17 cellular contexts compared by ENCODE assay signal in the genomic region with DNA sequence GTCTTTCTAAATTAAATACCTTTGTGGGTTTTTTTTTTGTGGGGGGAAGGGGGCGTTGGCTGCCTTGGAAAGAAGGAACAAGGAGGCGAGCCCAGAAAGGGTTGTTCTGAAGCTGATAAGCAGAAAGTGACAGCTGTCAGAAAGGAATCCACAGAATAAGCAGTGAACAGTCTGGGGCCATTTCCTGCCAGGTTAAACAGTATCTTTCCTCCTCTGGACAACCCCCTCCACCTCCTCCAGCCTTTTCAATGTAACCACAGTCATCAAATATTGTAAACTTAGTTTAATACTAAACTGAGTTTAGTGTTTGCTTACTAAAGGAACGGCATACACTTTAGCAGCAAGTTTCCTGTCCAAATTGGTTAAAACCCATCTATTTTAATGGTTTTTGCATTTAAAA.
"Had no signal": no experiment of that assay in that cellular context is flagged by ENCODE, and none has a peak within 500 bp of the region (broad histone marks: within the 10 kb centered on the region; RNA-seq: fewer than 3 reads in every experiment).

No MANE protein-coding gene starts in this region.

- H3K4me3 ChIP-seq: adrenal gland, body of pancreas, left ventricle myocardium inferior, tibial nerve had no signal

- H3K9me3 Mint-ChIP-seq: immature natural killer cell had no signal

- H3K36me3 Mint-ChIP-seq: stimulated activated effector memory CD8-positive, alpha-beta T cell treated with anti-CD3 and anti-CD28 coated beads, Interleukin-12 subunit alpha, Interleukin-12 subunit beta, amount 100 ng/mL, for 72 hours had no signal

- H3K27ac Mint-ChIP-seq: immature natural killer cell; stimulated activated effector memory CD8-positive, alpha-beta T cell treated with anti-CD3 and anti-CD28 coated beads, Interleukin-12 subunit alpha, Interleukin-12 subunit beta, amount 100 ng/mL, for 72 hours; T-helper 2 cell treated with Interferon-gamma antibody and Interleukin-4, amounts not matched to agents 5 μg/mL and 100 μg/mL, for 36 hours had no signal

- H3K4me3 Mint-ChIP-seq: central memory CD8-positive, alpha-beta T cell; immature natural killer cell; stimulated activated effector memory CD8-positive, alpha-beta T cell treated with anti-CD3 and anti-CD28 coated beads, Interleukin-12 subunit alpha, Interleukin-12 subunit beta, amount 100 ng/mL, for 72 hours; T-helper 2 cell treated with Interferon-gamma antibody and Interleukin-4, amounts not matched to agents 5 μg/mL and 100 μg/mL, for 36 hours had no signal

- H3K27me3 Mint-ChIP-seq: central memory CD8-positive, alpha-beta T cell had no signal

- H3K4me1 ChIP-seq: adrenal gland, tibial nerve had no signal

- H3K4me1 Mint-ChIP-seq: central memory CD8-positive, alpha-beta T cell; immature natural killer cell; stimulated activated effector memory CD8-positive, alpha-beta T cell treated with anti-CD3 and anti-CD28 coated beads, Interleukin-12 subunit alpha, Interleukin-12 subunit beta, amount 100 ng/mL, for 72 hours had no signal

- H3K27ac ChIP-seq: adrenal gland, epithelial cell of prostate, left ventricle myocardium inferior, tibial nerve had no signal

- H3K27me3 ChIP-seq: adrenal gland, body of pancreas, tibial nerve had no signal

- DNase-seq: activated CD4-positive, alpha-beta T cell treated with anti-CD3 and anti-CD28 coated beads, Interleukin-2, amount 50 U/mL, for 4 hours; activated naive CD4-positive, alpha-beta T cell treated with anti-CD3 and anti-CD28 coated beads, Interleukin-2, amount 50 U/mL, for 16 hours; activated T-cell treated with anti-CD3 and anti-CD28 coated beads, Interleukin-2, amount 50 U/mL, for 1 hour; adrenal gland; body of pancreas; effector memory CD4-positive, alpha-beta T cell; hypothalamus; immature natural killer cell; left ventricle myocardium inferior; posterior cingulate gyrus; right cardiac atrium had no signal

- ATAC-seq: activated CD4-positive, CD25-positive, alpha-beta regulatory T cell treated with anti-CD3 and anti-CD28 coated beads, Interleukin-2, amount 50 U/mL, for 24 hours; right cardiac atrium; stimulated activated effector memory CD8-positive, alpha-beta T cell treated with anti-CD3 and anti-CD28 coated beads, Interleukin-12 subunit alpha, Interleukin-12 subunit beta, amount 100 ng/mL, for 72 hours had no signal

- H3K36me3 ChIP-seq: adrenal gland had no signal

- H3K9me3 ChIP-seq: adrenal gland, body of pancreas, left ventricle myocardium inferior, tibial nerve had no signal
